Comparison of ENCODE assay signal across 10 cellular contexts in genomic region chr10:70430489-70431445, GRCh38. TPM values are rescaled to one million over a fixed set of nuclear protein-coding genes. Genes with fewer than 3 reads are reported as not detected.
A peak's percentile ranks its signal among the peaks of the same experiment; 100 is the strongest.
DNase-seq lines count a peak whose midpoint lies in the region; ATAC-seq, FAIRE-seq and TF ChIP-seq lines count a peak whose summit lies in the region.
"Had no signal": no experiment of that assay in that cellular context is flagged by ENCODE, and none has a peak within 500 bp of the region (broad histone marks: within the 10 kb centered on the region; RNA-seq: fewer than 3 reads in every experiment).

No MANE protein-coding gene starts in this region.

- WGBS in A549 (ENCODE audit: missing lambda C conversion rate): 80% methylated on average over 6 of the region's 6 CpGs

- DNase-seq in A549 (ENCODE audit: low read depth in 1 of 2, low spot score in 1 of 2) (peak in 1 of 2 experiments; percentile 11), RPMI8226 (peak; percentile 88), foreskin keratinocyte (no peak), nephron progenitor cell (no peak), NOMO-1 treated with dmso at 0.1 percent for 144 hours (lab: John Stamatoyannopoulos, UW; ENCODE audit: unreplicated experiment) (no peak), H54 (ENCODE audit: insufficient read length, low spot score) (no peak)
- no peak for DNase-seq in activated CD8-positive, alpha-beta T cell treated with anti-CD3 and anti-CD28 coated beads for 36 hours
- DNase-seq: effector CD8-positive, alpha-beta T cell had no signal

- CTCF ChIA-PET in A549 (lab: Yijun Ruan, JAX): interaction anchor here (0.5 to 1.6 kb wide), 6 partner anchors 11 to 1467 kb away, joined by 3 to 8 read pairs (median 4); no protein-coding TSS in a partner anchor
- CTCF ChIA-PET in activated CD8-positive, alpha-beta T cell treated with anti-CD3 and anti-CD28 coated beads for 36 hours (lab: Charles Lee): interaction anchor here (1.2 to 1.4 kb wide), 4 partner anchors 9 to 854 kb away, joined by 3 read pairs; no protein-coding TSS in a partner anchor

- POLR2A ChIA-PET in A549 (lab: Yijun Ruan, JAX): interaction anchor here (1.5 kb wide), 1 partner anchor 27 kb away, joined by 3 read pairs; the partner anchor contains the start of gene EIF4EBP2
- POLR2A ChIA-PET in activated CD8-positive, alpha-beta T cell treated with anti-CD3 and anti-CD28 coated beads for 36 hours (lab: Charles Lee): interaction anchor here (0.9 kb wide), 1 partner anchor 36 kb away, joined by 3 read pairs; no protein-coding TSS in a partner anchor

- H3K4me1 Mint-ChIP-seq in nephron progenitor cell: peaks cover 14% of the 10 kb centered on the region
- peaks cover 9% of the 10 kb centered on the region for H3K4me1 Mint-ChIP-seq in activated CD8-positive, alpha-beta T cell treated with anti-CD3 and anti-CD28 coated beads for 36 hours (ENCODE audit: low read depth)

- H3K27ac ChIP-seq in A549 (no peak overlapping the region), foreskin keratinocyte (no peak overlapping the region)

- H3K9me3 Mint-ChIP-seq in nephron progenitor cell: no peaks in the 10 kb centered on the region
- H3K9me3 Mint-ChIP-seq in activated CD8-positive, alpha-beta T cell treated with anti-CD3 and anti-CD28 coated beads for 36 hours: no peaks in the 10 kb centered on the region

- H3K4me3 ChIP-seq in A549: no peak overlapping the region

- ATAC-seq in A549 (no peak; a peak in 1 of 6 replicates), foreskin keratinocyte (peak; percentile 18), GM21825 (IDR thresholded peaks at IDR 0.05; ENCODE audit: unreplicated experiment) (no peak)
- ATAC-seq in activated CD8-positive, alpha-beta T cell treated with anti-CD3 and anti-CD28 coated beads for 36 hours: no peak

- TF ChIP-seq CTCF in A549 (IDR thresholded peaks at IDR 0.05) (no peak), foreskin keratinocyte (conservative IDR thresholded peaks at IDR 0.05) (peak; percentile 8), nephron progenitor cell (IDR thresholded peaks at IDR 0.05) (no peak)
- TF ChIP-seq CTCF in activated CD8-positive, alpha-beta T cell treated with anti-CD3 and anti-CD28 coated beads for 36 hours (IDR thresholded peaks at IDR 0.05): no peak

- peaks cover 15% of the 10 kb centered on the region for H3K36me3 Mint-ChIP-seq in nephron progenitor cell (ENCODE audit: low read depth)
- peaks cover 2% of the 10 kb centered on the region for H3K36me3 Mint-ChIP-seq in activated CD8-positive, alpha-beta T cell treated with anti-CD3 and anti-CD28 coated beads for 36 hours (ENCODE audit: low read depth)

- H3K4me2 ChIP-seq in A549: no peak overlapping the region

- no peaks in the 10 kb centered on the region for H3K9me3 ChIP-seq in A549

- TF ChIP-seq RAD21 in A549 (conservative IDR thresholded peaks at IDR 0.05 in 1 of 2, IDR thresholded peaks at IDR 0.05 in 1 of 2): no peak

- H3K4me1 ChIP-seq in A549: no peaks in the 10 kb centered on the region
- no peaks in the 10 kb centered on the region for H3K4me1 ChIP-seq in foreskin keratinocyte

- H3K27ac Mint-ChIP-seq in nephron progenitor cell: peak overlapping the region; percentile 57
- H3K27ac Mint-ChIP-seq in activated CD8-positive, alpha-beta T cell treated with anti-CD3 and anti-CD28 coated beads for 36 hours: no peak overlapping the region
- H3K27ac Mint-ChIP-seq: B cell had no signal

- no peaks in the 10 kb centered on the region for H3K27me3 ChIP-seq in foreskin keratinocyte

- no peak for TF ChIP-seq POLR2A in A549 (IDR thresholded peaks at IDR 0.05; ENCODE audit: low read length)
- no peak for TF ChIP-seq POLR2A in H54 (IDR thresholded peaks at IDR 0.05; ENCODE audit: low read depth, low read length)

- TF ChIP-seq EP300 in A549 (IDR thresholded peaks at IDR 0.05): no peak

- H3K4me3 Mint-ChIP-seq in nephron progenitor cell: no peak overlapping the region
- no peak overlapping the region for H3K4me3 Mint-ChIP-seq in activated CD8-positive, alpha-beta T cell treated with anti-CD3 and anti-CD28 coated beads for 36 hours
- H3K4me3 Mint-ChIP-seq: B cell had no signal

- FAIRE-seq in A549 (lab: Jason Lieb, UNC): no peak
- FAIRE-seq in H54 (lab: Jason Lieb, UNC): no peak

- no peaks in the 10 kb centered on the region for H3K27me3 Mint-ChIP-seq in nephron progenitor cell (ENCODE audit: low read depth, poor library complexity)
- H3K27me3 Mint-ChIP-seq in activated CD8-positive, alpha-beta T cell treated with anti-CD3 and anti-CD28 coated beads for 36 hours: no peaks in the 10 kb centered on the region
- H3K27me3 Mint-ChIP-seq: B cell had no signal

- intact Hi-C loops in activated CD8-positive, alpha-beta T cell treated with anti-CD3 and anti-CD28 coated beads for 36 hours (cut with micrococcal nuclease): no loop called here

TF ChIP-seq in A549, 52 proteins besides CTCF, POLR2A, EP300 and RAD21:
- TF ChIP-seq TP53 (CRISPR knock-in tag; IDR thresholded peaks at IDR 0.05): no peak
- TF ChIP-seq KDM5A (IDR thresholded peaks at IDR 0.05): no peak
- TF ChIP-seq, protein P1, sequence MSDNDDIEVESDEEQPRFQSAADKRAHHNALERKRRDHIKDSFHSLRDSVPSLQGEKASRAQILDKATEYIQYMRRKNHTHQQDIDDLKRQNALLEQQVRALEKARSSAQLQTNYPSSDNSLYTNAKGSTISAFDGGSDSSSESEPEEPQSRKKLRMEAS (IDR thresholded peaks at IDR 0.05): no peak
- no peak for TF ChIP-seq PBX3 (IDR thresholded peaks at IDR 0.05)
- peak; percentile 17 for TF ChIP-seq MAFK (IDR thresholded peaks at IDR 0.05; ENCODE audit: partially characterized antibody)
- no peak for TF ChIP-seq BHLHE40 (IDR thresholded peaks at IDR 0.05; ENCODE audit: low read depth, low read length)
- TF ChIP-seq, protein P2, sequence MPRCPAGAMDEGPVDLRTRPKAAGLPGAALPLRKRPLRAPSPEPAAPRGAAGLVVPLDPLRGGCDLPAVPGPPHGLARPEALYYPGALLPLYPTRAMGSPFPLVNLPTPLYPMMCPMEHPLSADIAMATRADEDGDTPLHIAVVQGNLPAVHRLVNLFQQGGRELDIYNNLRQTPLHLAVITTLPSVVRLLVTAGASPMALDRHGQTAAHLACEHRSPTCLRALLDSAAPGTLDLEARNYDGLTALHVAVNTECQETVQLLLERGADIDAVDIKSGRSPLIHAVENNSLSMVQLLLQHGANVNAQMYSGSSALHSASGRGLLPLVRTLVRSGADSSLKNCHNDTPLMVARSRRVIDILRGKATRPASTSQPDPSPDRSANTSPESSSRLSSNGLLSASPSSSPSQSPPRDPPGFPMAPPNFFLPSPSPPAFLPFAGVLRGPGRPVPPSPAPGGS (IDR thresholded peaks at IDR 0.05): no peak
- no peak for TF ChIP-seq ZC3H11A (IDR thresholded peaks at IDR 0.05)

RNA-seq across cellular contexts. Expression of gene NODAL, which starts 10.7 kb away (rescaled TPM):
- polyA plus RNA-seq in A549 (2011; rRNA removed) (not detected in 2 replicates), A549 (2017; fragmentation: RNase III; extraction: RNeasy Plus Mini Kit Qiagen cat#74134 plus additional on column Dnase treatment) (not detected in 3 replicates), foreskin keratinocyte (0.12 and 0.29 TPM in 2 replicates)
- not detected in 2 replicates for polyA plus RNA-seq in A549 (2012; cell fraction: cytosol; rRNA removed)
- not detected in 2 replicates for polyA plus RNA-seq in A549 (2012; cell fraction: nucleus; rRNA removed)
- not detected in 2 replicates for polyA minus RNA-seq in A549 (2011; rRNA and poly(A)+ RNA removed)
- total RNA-seq in foreskin keratinocyte: 0.14 TPM in 2 replicates
- total RNA-seq in activated CD8-positive, alpha-beta T cell treated with anti-CD3 and anti-CD28 coated beads for 36 hours: not detected
- total RNA-seq: B cell had no signal

RNA-seq across cellular contexts. Expression of gene EIF4EBP2, which starts 26.8 kb away (rescaled TPM):
- polyA plus RNA-seq in A549 (2011; rRNA removed) (15.4 and 17.7 TPM in 2 replicates), A549 (2017; fragmentation: RNase III; extraction: RNeasy Plus Mini Kit Qiagen cat#74134 plus additional on column Dnase treatment) (12.2 to 13.0 TPM (median 12.2 TPM) in 3 replicates), foreskin keratinocyte (7.2 and 10.0 TPM in 2 replicates)
- 3.5 and 4.7 TPM in 2 replicates for polyA plus RNA-seq in A549 (2012; cell fraction: cytosol; rRNA removed)
- polyA plus RNA-seq in A549 (2012; cell fraction: nucleus; rRNA removed): 2.0 and 3.7 TPM in 2 replicates
- polyA minus RNA-seq in A549 (2011; rRNA and poly(A)+ RNA removed): 19.4 and 19.8 TPM in 2 replicates
- total RNA-seq in foreskin keratinocyte: 23.4 and 27.5 TPM in 2 replicates
- total RNA-seq in activated CD8-positive, alpha-beta T cell treated with anti-CD3 and anti-CD28 coated beads for 36 hours: 10 to 100 TPM; 23.5 to 24.0 TPM

RNA-seq across cellular contexts. Expression of gene PALD1, which starts 47.8 kb away (rescaled TPM):
- polyA plus RNA-seq in A549 (2011; rRNA removed) (3.3 and 3.6 TPM in 2 replicates), A549 (2017; fragmentation: RNase III; extraction: RNeasy Plus Mini Kit Qiagen cat#74134 plus additional on column Dnase treatment) (5.2 to 5.7 TPM (median 5.5 TPM) in 3 replicates), foreskin keratinocyte (0.03 TPM in 1 of 2 replicates, not detected in the other)
- polyA plus RNA-seq in A549 (2012; cell fraction: cytosol; rRNA removed): 7.3 and 10.0 TPM in 2 replicates
- 14.9 and 18.0 TPM in 2 replicates for polyA plus RNA-seq in A549 (2012; cell fraction: nucleus; rRNA removed)
- 3.1 and 4.5 TPM in 2 replicates for polyA minus RNA-seq in A549 (2011; rRNA and poly(A)+ RNA removed)
- total RNA-seq in foreskin keratinocyte: 0.04 and 0.07 TPM in 2 replicates
- 1 to 10 TPM; 6.6 to 6.8 TPM for total RNA-seq in activated CD8-positive, alpha-beta T cell treated with anti-CD3 and anti-CD28 coated beads for 36 hours

RNA-seq across cellular contexts. Expression of gene LRRC20, which starts 48.3 kb away (rescaled TPM):
- polyA plus RNA-seq in A549 (2011; rRNA removed): 16.5 and 19.6 TPM in 2 replicates
- polyA plus RNA-seq in A549 (2012; cell fraction: cytosol; rRNA removed): 41.6 and 54.1 TPM in 2 replicates
- 53.3 and 53.9 TPM in 2 replicates for polyA plus RNA-seq in A549 (2012; cell fraction: nucleus; rRNA removed)
- polyA plus RNA-seq in A549 (2017; fragmentation: RNase III; extraction: RNeasy Plus Mini Kit Qiagen cat#74134 plus additional on column Dnase treatment): 19.0 to 22.1 TPM (median 20.7 TPM) in 3 replicates
- polyA minus RNA-seq in A549 (2011; rRNA and poly(A)+ RNA removed): 14.3 and 18.8 TPM in 2 replicates
- 8.5 and 12.7 TPM in 2 replicates for total RNA-seq in foreskin keratinocyte
- polyA plus RNA-seq in foreskin keratinocyte: 7.9 and 10.5 TPM in 2 replicates
- total RNA-seq in activated CD8-positive, alpha-beta T cell treated with anti-CD3 and anti-CD28 coated beads for 36 hours: 10 to 100 TPM; 10.6 to 14.0 TPM
